ENCODE assay signal across 8 cellular contexts in genomic region chr1:34984435-34985062, GRCh38. TPM values are rescaled to one million over a fixed set of nuclear protein-coding genes. Genes with fewer than 3 reads are reported as not detected.
DNase-seq lines count a peak whose midpoint lies in the region; ATAC-seq and TF ChIP-seq lines count a peak whose summit lies in the region.

No MANE protein-coding gene starts in this region.

- peak; percentile 49 for DNase-seq in NCI-H146 (lab: John Stamatoyannopoulos, UW)
- DNase-seq in NCI-H146 treated with DMSO at 0.1 percent for 48 hours (lab: John Stamatoyannopoulos, UW; ENCODE audit: unreplicated experiment), result no peak
- DNase-seq in OCI-M1 (lab: John Stamatoyannopoulos, UW), result peak; percentile 47
- DNase-seq in cerebellum (ENCODE audit: low spot score), result peak; percentile 38
- no peak for DNase-seq in left lobe of liver (ENCODE audit: low spot score)
- DNase-seq in germinal center (ENCODE audit: low spot score), result no peak

- peak overlapping the region; percentile 87 to 90 for H3K9ac ChIP-seq in stomach smooth muscle (ENCODE audit: low read length in 2 of 2)

- H3K9me3 ChIP-seq in HEK293 (ENCODE audit: control insufficient read depth, insufficient read depth, low read depth, low read length) (no peaks in the 10 kb centered on the region), stomach smooth muscle (ENCODE audit: control insufficient read depth in 2 of 2, low read length in 2 of 2) (no peaks in the 10 kb centered on the region)

- CTCF ChIA-PET in HEK293 (lab: Yijun Ruan, JAX), result interaction anchor here (0.6 to 1.3 kb wide), 2 partner anchors 118 to 132 kb away, joined by 4 to 6 read pairs; no protein-coding TSS in a partner anchor

- POLR2A ChIA-PET in HEK293 (lab: Yijun Ruan, JAX), result interaction anchor here (0.6 to 1.8 kb wide), 18 partner anchors 9 to 785 kb away, joined by 3 to 15 read pairs (median 6); partner anchors contain the start of genes CLSPN, SMIM12, ZMYM1 and ZMYM6

- H3K4me3 ChIP-seq in HEK293 (ENCODE audit: low read depth, low read length) (peak overlapping the region; percentile 74), stomach smooth muscle (ENCODE audit: low read length in 2 of 2) (peak overlapping the region; percentile 73 to 94)

- peaks cover 8% of the 10 kb centered on the region for H3K4me1 ChIP-seq in HEK293 (ENCODE audit: control insufficient read depth, insufficient read depth, low read length)
- peaks cover 15% of the 10 kb centered on the region for H3K4me1 ChIP-seq in stomach smooth muscle (ENCODE audit: control insufficient read depth, insufficient read depth, low read length)

- H3K27ac ChIP-seq in HEK293 (ENCODE audit: extremely low read depth, low read depth, low read length) (peak overlapping the region; percentile 81; the same call in 1 of the 2 replicates), stomach smooth muscle (ENCODE audit: low read length) (peak overlapping the region; percentile 86)

- TF ChIP-seq CTCF in HEK293 (tag by site-specific recombination; IDR thresholded peaks at IDR 0.05), result no peak

- no peaks in the 10 kb centered on the region for H3K27me3 ChIP-seq in stomach smooth muscle (ENCODE audit: control insufficient read depth in 1 of 2, insufficient read depth in 2 of 2, low read length in 2 of 2)

- ATAC-seq in left lobe of liver, result peak; percentile 52

- H3K36me3 ChIP-seq in HEK293 (ENCODE audit: control insufficient read depth in 2 of 2, insufficient read depth in 1 of 2, low read length in 2 of 2) (peaks cover 0 to 21% of the 10 kb centered on the region in 2 experiments; a peak in 2 of 3 replicates), stomach smooth muscle (ENCODE audit: control insufficient read depth in 2 of 2, insufficient read depth in 2 of 2, low read length in 2 of 2) (peaks cover 3 to 6% of the 10 kb centered on the region in 2 donors)

TF ChIP-seq in HEK293, 187 proteins besides CTCF, POLR2A, EP300 and RAD21:
- TF ChIP-seq ZBTB17 (tag by site-specific recombination; IDR thresholded peaks at IDR 0.05) (peak; percentile 65), GLIS1 (tag by site-specific recombination; IDR thresholded peaks at IDR 0.05) (peak; percentile 12; the same call in 1 of the 2 replicates), KLF10 (tag by site-specific recombination; IDR thresholded peaks at IDR 0.05) (no peak)

RNA-seq across cellular contexts. Expression of gene TMEM35B, which starts 0.6 kb away (rescaled TPM):
- total RNA-seq in cerebellum, result 6.2 TPM
- total RNA-seq in left lobe of liver, result 15.8 TPM

RNA-seq across cellular contexts. Expression of gene ZMYM6, which starts 47.2 kb away (rescaled TPM):
- 37.5 TPM for total RNA-seq in cerebellum
- 7.2 TPM for total RNA-seq in left lobe of liver

RNA-seq across cellular contexts. Expression of gene DLGAP3, which starts 55.1 kb away (rescaled TPM):
- total RNA-seq in cerebellum (15.5 TPM), left lobe of liver (0.10 TPM)

Comparison
In these comparisons a context has a peak if more than half of its experiments do, and no peak if none do; other contexts are left out.
1. DNase-seq: peak in NCI-H146 (single experiment), OCI-M1 (single experiment) and cerebellum (single experiment); none in NCI-H146 treated with DMSO at 0.1 percent for 48 hours (single experiment), left lobe of liver (single experiment) and germinal center (single experiment).
2. RNA of gene DLGAP3, which starts 55.1 kb away (total RNA-seq): 15.5 TPM in cerebellum (single experiment); 0.10 TPM in left lobe of liver (single experiment); every median in the first group is over 10 times any median in the second.